In the genomic region with DNA sequence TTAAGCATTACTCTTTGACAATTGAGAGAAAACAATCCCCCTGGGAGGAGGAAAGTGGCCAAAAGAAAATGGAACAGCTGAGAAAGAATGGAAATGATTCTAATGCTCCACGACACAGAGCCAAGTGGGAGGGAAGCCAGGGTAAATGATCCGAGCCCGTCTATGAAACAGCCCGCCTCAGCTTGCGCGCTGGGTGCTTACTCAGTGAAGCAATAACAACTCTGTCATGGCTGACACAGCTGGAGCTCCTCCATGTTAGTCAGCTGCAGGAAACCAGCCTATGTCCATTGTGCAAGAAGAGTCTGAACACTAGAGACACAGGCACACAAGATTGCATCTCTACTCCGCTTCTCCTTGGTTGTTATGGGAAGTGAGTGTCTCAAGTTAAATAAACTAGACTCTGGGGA, we compare ENCODE assay signal across 1 cellular context.
TF ChIP-seq lines count a peak whose summit lies in the region.

No MANE protein-coding gene starts in this region.

TF ChIP-seq in K562, 482 proteins besides CTCF, POLR2A, EP300 and RAD21 (continued from another document and continues in another):
- TF ChIP-seq TARDBP (IDR thresholded peaks at IDR 0.05) = no peak
- TF ChIP-seq, protein P1, sequence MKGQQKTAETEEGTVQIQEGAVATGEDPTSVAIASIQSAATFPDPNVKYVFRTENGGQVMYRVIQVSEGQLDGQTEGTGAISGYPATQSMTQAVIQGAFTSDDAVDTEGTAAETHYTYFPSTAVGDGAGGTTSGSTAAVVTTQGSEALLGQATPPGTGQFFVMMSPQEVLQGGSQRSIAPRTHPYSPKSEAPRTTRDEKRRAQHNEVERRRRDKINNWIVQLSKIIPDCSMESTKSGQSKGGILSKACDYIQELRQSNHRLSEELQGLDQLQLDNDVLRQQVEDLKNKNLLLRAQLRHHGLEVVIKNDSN (CRISPR knock-in tag; IDR thresholded peaks at IDR 0.05) = no peak
- TF ChIP-seq NR2C2 (CRISPR knock-in tag; IDR thresholded peaks at IDR 0.05) = no peak
- TF ChIP-seq NR2C2 (tag; IDR thresholded peaks at IDR 0.05) = no peak
- TF ChIP-seq MAFK (IDR thresholded peaks at IDR 0.05; ENCODE audit: low read length) = no peak
- TF ChIP-seq CHAMP1 (IDR thresholded peaks at IDR 0.05) = no peak
- TF ChIP-seq CEBPB (tag; IDR thresholded peaks at IDR 0.05) = peak; percentile 98
- TF ChIP-seq RHOXF2B (CRISPR knock-in tag; conservative IDR thresholded peaks at IDR 0.05) = no peak
- TF ChIP-seq EHMT2 (IDR thresholded peaks at IDR 0.05) = peak; percentile 70; the same call in 1 of the 2 replicates
- no peak for TF ChIP-seq MTF1 (CRISPR knock-in tag; IDR thresholded peaks at IDR 0.05; ENCODE audit: borderline replicate concordance)
- no peak for TF ChIP-seq MYC (IDR thresholded peaks at IDR 0.05; ENCODE audit: low read depth, low read length)
- no peak for TF ChIP-seq MYC (CRISPR knock-in tag; IDR thresholded peaks at IDR 0.05; ENCODE audit: borderline replicate concordance, low read depth)
- no peak for TF ChIP-seq ZKSCAN3 (CRISPR knock-in tag; IDR thresholded peaks at IDR 0.05)
- TF ChIP-seq, protein P2, sequence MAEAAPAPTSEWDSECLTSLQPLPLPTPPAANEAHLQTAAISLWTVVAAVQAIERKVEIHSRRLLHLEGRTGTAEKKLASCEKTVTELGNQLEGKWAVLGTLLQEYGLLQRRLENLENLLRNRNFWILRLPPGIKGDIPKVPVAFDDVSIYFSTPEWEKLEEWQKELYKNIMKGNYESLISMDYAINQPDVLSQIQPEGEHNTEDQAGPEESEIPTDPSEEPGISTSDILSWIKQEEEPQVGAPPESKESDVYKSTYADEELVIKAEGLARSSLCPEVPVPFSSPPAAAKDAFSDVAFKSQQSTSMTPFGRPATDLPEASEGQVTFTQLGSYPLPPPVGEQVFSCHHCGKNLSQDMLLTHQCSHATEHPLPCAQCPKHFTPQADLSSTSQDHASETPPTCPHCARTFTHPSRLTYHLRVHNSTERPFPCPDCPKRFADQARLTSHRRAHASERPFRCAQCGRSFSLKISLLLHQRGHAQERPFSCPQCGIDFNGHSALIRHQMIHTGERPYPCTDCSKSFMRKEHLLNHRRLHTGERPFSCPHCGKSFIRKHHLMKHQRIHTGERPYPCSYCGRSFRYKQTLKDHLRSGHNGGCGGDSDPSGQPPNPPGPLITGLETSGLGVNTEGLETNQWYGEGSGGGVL (CRISPR knock-in tag; IDR thresholded peaks at IDR 0.05) = no peak
- TF ChIP-seq GABPB2 (CRISPR knock-in tag; conservative IDR thresholded peaks at IDR 0.05) = no peak
- no peak for TF ChIP-seq PRDM10 (IDR thresholded peaks at IDR 0.05; ENCODE audit: partially characterized antibody)
- no peak for TF ChIP-seq TCF7L2 (IDR thresholded peaks at IDR 0.05; ENCODE audit: low read depth, low read length)
- TF ChIP-seq HNRNPL (IDR thresholded peaks at IDR 0.05; ENCODE audit: low read depth, low read length) = no peak
- TF ChIP-seq ATF7 (IDR thresholded peaks at IDR 0.05) = peak; percentile 32; the same call in 1 of the 2 replicates
- TF ChIP-seq ZFP30 (CRISPR knock-in tag; IDR thresholded peaks at IDR 0.05; ENCODE audit: borderline replicate concordance) = no peak
- no peak for TF ChIP-seq ZNF655 (CRISPR knock-in tag; IDR thresholded peaks at IDR 0.05)
- TF ChIP-seq, protein P3, sequence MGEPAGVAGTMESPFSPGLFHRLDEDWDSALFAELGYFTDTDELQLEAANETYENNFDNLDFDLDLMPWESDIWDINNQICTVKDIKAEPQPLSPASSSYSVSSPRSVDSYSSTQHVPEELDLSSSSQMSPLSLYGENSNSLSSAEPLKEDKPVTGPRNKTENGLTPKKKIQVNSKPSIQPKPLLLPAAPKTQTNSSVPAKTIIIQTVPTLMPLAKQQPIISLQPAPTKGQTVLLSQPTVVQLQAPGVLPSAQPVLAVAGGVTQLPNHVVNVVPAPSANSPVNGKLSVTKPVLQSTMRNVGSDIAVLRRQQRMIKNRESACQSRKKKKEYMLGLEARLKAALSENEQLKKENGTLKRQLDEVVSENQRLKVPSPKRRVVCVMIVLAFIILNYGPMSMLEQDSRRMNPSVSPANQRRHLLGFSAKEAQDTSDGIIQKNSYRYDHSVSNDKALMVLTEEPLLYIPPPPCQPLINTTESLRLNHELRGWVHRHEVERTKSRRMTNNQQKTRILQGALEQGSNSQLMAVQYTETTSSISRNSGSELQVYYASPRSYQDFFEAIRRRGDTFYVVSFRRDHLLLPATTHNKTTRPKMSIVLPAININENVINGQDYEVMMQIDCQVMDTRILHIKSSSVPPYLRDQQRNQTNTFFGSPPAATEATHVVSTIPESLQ (CRISPR knock-in tag; IDR thresholded peaks at IDR 0.05) = no peak
- TF ChIP-seq GTF2A2 (tag; IDR thresholded peaks at IDR 0.05) = no peak
- no peak for TF ChIP-seq SAFB2 (IDR thresholded peaks at IDR 0.05; ENCODE audit: borderline replicate concordance, low read depth, low read length, severe bottlenecking)
- TF ChIP-seq SRSF7 (optimal IDR thresholded peaks at IDR 0.05; ENCODE audit: low read depth, low read length) = no peak
- no peak for TF ChIP-seq CBX5 (IDR thresholded peaks at IDR 0.05; ENCODE audit: borderline replicate concordance, low read depth)
- TF ChIP-seq SRSF9 (IDR thresholded peaks at IDR 0.05; ENCODE audit: borderline replicate concordance, low read depth, low read length) = no peak
- no peak for TF ChIP-seq ILF3 (IDR thresholded peaks at IDR 0.05; ENCODE audit: borderline replicate concordance)
- TF ChIP-seq PPARD (CRISPR knock-in tag; IDR thresholded peaks at IDR 0.05) = no peak
- TF ChIP-seq KHSRP (IDR thresholded peaks at IDR 0.05) = no peak
- TF ChIP-seq HNRNPLL (IDR thresholded peaks at IDR 0.05; ENCODE audit: low read depth, low read length, poor library complexity, severe bottlenecking) = no peak
- TF ChIP-seq KLF6 (CRISPR knock-in tag; IDR thresholded peaks at IDR 0.05; ENCODE audit: borderline replicate concordance) = peak; percentile 42; the same call in 1 of the 2 replicates
- peak; percentile 51 for TF ChIP-seq DACH1 (IDR thresholded peaks at IDR 0.05; ENCODE audit: partially characterized antibody)
- no peak for TF ChIP-seq U2AF1 (optimal IDR thresholded peaks at IDR 0.05; ENCODE audit: low read depth, low read length)
- TF ChIP-seq GATAD2B (IDR thresholded peaks at IDR 0.05; ENCODE audit: borderline replicate concordance) = no peak
- no peak for TF ChIP-seq C11orf30 (IDR thresholded peaks at IDR 0.05; ENCODE audit: low read depth)
- TF ChIP-seq SMAD4 (CRISPR knock-in tag; conservative IDR thresholded peaks at IDR 0.05) = peak; percentile 44; the same call in 1 of the 2 replicates
- TF ChIP-seq PRMT5 (CRISPR knock-in tag; IDR thresholded peaks at IDR 0.05) = no peak
- TF ChIP-seq HINFP (tag; conservative IDR thresholded peaks at IDR 0.05; ENCODE audit: low read depth) = no peak
- TF ChIP-seq, protein P4, sequence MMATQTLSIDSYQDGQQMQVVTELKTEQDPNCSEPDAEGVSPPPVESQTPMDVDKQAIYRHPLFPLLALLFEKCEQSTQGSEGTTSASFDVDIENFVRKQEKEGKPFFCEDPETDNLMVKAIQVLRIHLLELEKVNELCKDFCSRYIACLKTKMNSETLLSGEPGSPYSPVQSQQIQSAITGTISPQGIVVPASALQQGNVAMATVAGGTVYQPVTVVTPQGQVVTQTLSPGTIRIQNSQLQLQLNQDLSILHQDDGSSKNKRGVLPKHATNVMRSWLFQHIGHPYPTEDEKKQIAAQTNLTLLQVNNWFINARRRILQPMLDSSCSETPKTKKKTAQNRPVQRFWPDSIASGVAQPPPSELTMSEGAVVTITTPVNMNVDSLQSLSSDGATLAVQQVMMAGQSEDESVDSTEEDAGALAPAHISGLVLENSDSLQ (IDR thresholded peaks at IDR 0.05) = no peak
- no peak for TF ChIP-seq KLF16 (IDR thresholded peaks at IDR 0.05)
- TF ChIP-seq TEAD4 (IDR thresholded peaks at IDR 0.05; ENCODE audit: low read length) = peak; percentile 25; the same call in 1 of the 2 replicates
- no peak for TF ChIP-seq TEAD4 (CRISPR knock-in tag; IDR thresholded peaks at IDR 0.05; ENCODE audit: borderline replicate concordance)
- no peak for TF ChIP-seq TBP (optimal IDR thresholded peaks at IDR 0.05; ENCODE audit: low read depth, low read length)
- no peak for TF ChIP-seq ZNF785 (CRISPR knock-in tag; IDR thresholded peaks at IDR 0.05)
- no peak for TF ChIP-seq GTF2E2 (tag; IDR thresholded peaks at IDR 0.05)
- TF ChIP-seq NR3C1 (CRISPR knock-in tag; IDR thresholded peaks at IDR 0.05) = no peak
- no peak for TF ChIP-seq NONO (IDR thresholded peaks at IDR 0.05; ENCODE audit: low read depth in 2 of 2, low read length in 1 of 2)
- peak; percentile 85 for TF ChIP-seq CEBPG (CRISPR knock-in tag; IDR thresholded peaks at IDR 0.05)
- peak; percentile 94 to 95 for TF ChIP-seq CEBPG (tag; conservative IDR thresholded peaks at IDR 0.05 in 1 of 2, IDR thresholded peaks at IDR 0.05 in 1 of 2)
- TF ChIP-seq FOXJ2 (tag; IDR thresholded peaks at IDR 0.05) = no peak
- peak; percentile 31 to 92 (median 76) for TF ChIP-seq YY1 (IDR thresholded peaks at IDR 0.05; ENCODE audit: borderline replicate concordance in 1 of 3, control insufficient read depth in 1 of 3, extremely low read depth in 1 of 3, insufficient read depth in 3 of 3, insufficient read length in 1 of 3, insufficient replicate concordance in 2 of 3, low read depth in 1 of 3, low read length in 2 of 3)
